Comparison of ENCODE assay signal across 13 cellular contexts in the genomic region with DNA sequence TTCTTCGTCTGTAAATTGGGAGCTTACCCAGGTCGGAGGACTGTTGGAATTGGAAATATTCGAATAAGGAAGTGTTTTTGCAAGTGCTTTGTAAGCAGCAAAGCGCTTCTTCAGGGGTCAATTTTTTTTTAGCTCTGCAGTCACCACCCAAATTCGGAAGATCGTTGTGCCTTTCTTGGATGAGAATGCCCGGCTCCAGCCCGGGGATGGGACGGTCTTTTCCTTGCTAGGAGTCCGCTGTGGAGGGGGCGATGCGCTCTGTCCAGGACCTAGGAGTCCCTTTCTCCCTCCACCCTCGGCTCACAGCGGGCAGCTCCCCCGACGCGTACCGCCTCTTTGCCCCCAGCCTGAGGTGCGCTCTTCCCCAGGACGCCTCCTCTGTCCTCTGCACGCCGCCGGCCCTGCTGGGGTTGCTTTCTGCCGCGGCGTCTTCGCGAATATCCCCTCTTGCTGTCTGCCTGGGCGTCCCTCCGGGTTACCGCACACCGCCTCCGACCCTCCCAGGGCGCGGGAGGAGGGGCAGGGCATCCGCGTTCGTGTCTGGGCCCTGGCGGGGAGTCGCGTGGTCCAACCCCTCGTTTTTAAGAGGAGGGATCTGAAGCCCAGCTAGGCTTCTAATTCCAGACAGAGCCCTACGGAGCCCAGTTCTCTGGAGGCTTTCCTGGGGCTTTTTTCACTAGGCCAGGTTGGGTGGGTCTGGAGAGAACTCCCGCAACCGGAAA.
DNase-seq lines count a peak whose midpoint lies in the region; ATAC-seq, FAIRE-seq and TF ChIP-seq lines count a peak whose summit lies in the region.
"Had no signal": no experiment of that assay in that cellular context is flagged by ENCODE, and none has a peak within 500 bp of the region (broad histone marks: within the 10 kb centered on the region; RNA-seq: fewer than 3 reads in every experiment).

No MANE protein-coding gene starts in this region.

- H3K4me2 ChIP-seq in HepG2 (ENCODE audit: low read depth, low read length), result peak overlapping the region; percentile 54

- H3K36me3 ChIP-seq in left ventricle myocardium inferior, result no peaks in the 10 kb centered on the region
- H3K36me3 ChIP-seq in HepG2 (replicated peaks in 1 of 2; ENCODE audit: control insufficient read depth in 1 of 2, insufficient read depth in 2 of 2, low read length in 2 of 2), result no peaks in the 10 kb centered on the region
- H3K36me3 ChIP-seq in thoracic aorta, result no peaks in the 10 kb centered on the region

- ATAC-seq in left cardiac atrium, result no peak
- peak; percentile 7; the same call in 2 of the 3 replicates for ATAC-seq in HepG2
- ATAC-seq in thoracic aorta (ENCODE audit: insufficient number of reproducible peaks, low FRiP score, low read depth), result no peak
- no peak for ATAC-seq in GM21447 (IDR thresholded peaks at IDR 0.05; ENCODE audit: unreplicated experiment)
- ATAC-seq in HG02678 (IDR thresholded peaks at IDR 0.05; ENCODE audit: unreplicated experiment), result no peak
- no peak for ATAC-seq in GM18511 (IDR thresholded peaks at IDR 0.05; ENCODE audit: unreplicated experiment)

- no peak for FAIRE-seq in HepG2 (lab: Jason Lieb, UNC)

- H3K27ac ChIP-seq in left ventricle myocardium inferior (replicated peaks) (no peak overlapping the region), HepG2 (ENCODE audit: extremely low read length, insufficient read depth, low read length) (no peak overlapping the region), thoracic aorta (no peak overlapping the region)
- H3K27ac ChIP-seq: HL-60 had no signal

- DNase-seq in left ventricle myocardium inferior (no peak), left cardiac atrium (no peak), HepG2 (ENCODE audit: low spot score) (no peak), thoracic aorta (ENCODE audit: low spot score) (no peak)
- DNase-seq in activated T-cell treated with anti-CD3 and anti-CD28 coated beads, Interleukin-2, amount 50 U/mL, for 48 hours, result peak; percentile 24 to 38
- DNase-seq: amygdala, Caco-2, NCI-H510A, occipital lobe had no signal

- CTCF ChIA-PET in HepG2 (lab: Yijun Ruan, JAX; ENCODE audit: low intra/inter-chr PET ratio, low total read pairs), result no interaction called here

- TF ChIP-seq RAD21 in HepG2 (CRISPR knock-in tag; IDR thresholded peaks at IDR 0.05), result no peak

- in situ Hi-C loops in HepG2 (cut with HindIII; ENCODE audit: extremely low pct_ligation_motif_present, low pct_unique_long_range_greater_than_20kb), result no loop called here

- 8% methylated on average over 31 of the region's 45 CpGs for WGBS in HepG2 (ENCODE audit: low lambda C conversion rate)

- H3K27me3 ChIP-seq in left ventricle myocardium inferior (ENCODE audit: low read depth), result peaks cover 98% of the 10 kb centered on the region
- H3K27me3 ChIP-seq in HepG2 (ENCODE audit: control insufficient read depth in 1 of 2, insufficient read depth in 2 of 2, low read length in 2 of 2), result peaks cover 17 to 76% of the 10 kb centered on the region in 2 experiments
- peaks cover 49% of the 10 kb centered on the region for H3K27me3 ChIP-seq in thoracic aorta (replicated peaks; ENCODE audit: insufficient read depth)

- H3K4me3 ChIP-seq in left ventricle myocardium inferior (peak overlapping the region; percentile 36), HepG2 (replicated peaks in 1 of 3; ENCODE audit: insufficient read depth in 1 of 3, low read depth in 2 of 3, low read length in 3 of 3) (peak overlapping the region in 1 of 3 experiments; percentile 58; a peak in 1 of 6 replicates), thoracic aorta (peak overlapping the region; percentile 25)

- H3K9me3 ChIP-seq in left ventricle myocardium inferior (replicated peaks) (no peaks in the 10 kb centered on the region), HepG2 (ENCODE audit: low read length) (no peaks in the 10 kb centered on the region), thoracic aorta (no peaks in the 10 kb centered on the region)
- H3K9me3 ChIP-seq: Caco-2 had no signal

- H2AFZ ChIP-seq in HepG2 (ENCODE audit: low read length), result no peak overlapping the region

- BruUV-seq in HepG2 (replicated peaks; lab: Mats Ljungman, UMichigan), result no TSS peak

- no peak overlapping the region for H3K9ac ChIP-seq in HepG2 (ENCODE audit: insufficient read depth, low read depth, low read length)

- no peak for TF ChIP-seq POLR2A in HepG2 (IDR thresholded peaks at IDR 0.05; ENCODE audit: insufficient read depth in 1 of 2, low read depth in 2 of 2, low read length in 2 of 2)

- H3K79me2 ChIP-seq in HepG2 (ENCODE audit: insufficient read depth, low read length), result no peaks in the 10 kb centered on the region

- peaks cover 8% of the 10 kb centered on the region; the same call in 1 of the 2 replicates for H4K20me1 ChIP-seq in HepG2 (ENCODE audit: insufficient read depth, low read length)

- intact Hi-C loops in left ventricle myocardium inferior (cut with micrococcal nuclease), result no loop called here
- intact Hi-C loops in left cardiac atrium (cut with DNase I), result no loop called here
- intact Hi-C loops in HepG2 (cut with micrococcal nuclease; ENCODE audit: unreplicated experiment), result no loop called here

- POLR2A ChIA-PET in HepG2 (lab: Yijun Ruan, JAX), result no interaction called here

- no peak for TF ChIP-seq CTCF in left ventricle myocardium inferior (IDR thresholded peaks at IDR 0.05; ENCODE audit: borderline replicate concordance)
- TF ChIP-seq CTCF in HepG2 (CRISPR knock-in tag; IDR thresholded peaks at IDR 0.05), result no peak
- TF ChIP-seq CTCF in thoracic aorta (IDR thresholded peaks at IDR 0.05), result no peak

- H3K4me1 ChIP-seq in left ventricle myocardium inferior, result peaks cover 51% of the 10 kb centered on the region
- peaks cover 24% of the 10 kb centered on the region for H3K4me1 ChIP-seq in HepG2 (ENCODE audit: insufficient read depth, low read length)
- peaks cover 21 to 43% of the 10 kb centered on the region in 2 donors for H3K4me1 ChIP-seq in thoracic aorta (ENCODE audit: control insufficient read depth in 1 of 2, low read depth in 2 of 2)

- TF ChIP-seq EP300 in HepG2 (IDR thresholded peaks at IDR 0.05; ENCODE audit: low read depth in 2 of 2, low read length in 2 of 2) (no peak), HepG2 (CRISPR knock-in tag; IDR thresholded peaks at IDR 0.05; ENCODE audit: borderline replicate concordance) (no peak)

TF ChIP-seq in HepG2, 621 proteins besides CTCF, POLR2A, EP300 and RAD21:
- no peak for TF ChIP-seq ZNF3 (CRISPR knock-in tag; IDR thresholded peaks at IDR 0.05)
- peak; percentile 44 for TF ChIP-seq HNRNPLL (IDR thresholded peaks at IDR 0.05; ENCODE audit: low read depth, low read length, poor library complexity, severe bottlenecking)
- TF ChIP-seq, protein P1, sequence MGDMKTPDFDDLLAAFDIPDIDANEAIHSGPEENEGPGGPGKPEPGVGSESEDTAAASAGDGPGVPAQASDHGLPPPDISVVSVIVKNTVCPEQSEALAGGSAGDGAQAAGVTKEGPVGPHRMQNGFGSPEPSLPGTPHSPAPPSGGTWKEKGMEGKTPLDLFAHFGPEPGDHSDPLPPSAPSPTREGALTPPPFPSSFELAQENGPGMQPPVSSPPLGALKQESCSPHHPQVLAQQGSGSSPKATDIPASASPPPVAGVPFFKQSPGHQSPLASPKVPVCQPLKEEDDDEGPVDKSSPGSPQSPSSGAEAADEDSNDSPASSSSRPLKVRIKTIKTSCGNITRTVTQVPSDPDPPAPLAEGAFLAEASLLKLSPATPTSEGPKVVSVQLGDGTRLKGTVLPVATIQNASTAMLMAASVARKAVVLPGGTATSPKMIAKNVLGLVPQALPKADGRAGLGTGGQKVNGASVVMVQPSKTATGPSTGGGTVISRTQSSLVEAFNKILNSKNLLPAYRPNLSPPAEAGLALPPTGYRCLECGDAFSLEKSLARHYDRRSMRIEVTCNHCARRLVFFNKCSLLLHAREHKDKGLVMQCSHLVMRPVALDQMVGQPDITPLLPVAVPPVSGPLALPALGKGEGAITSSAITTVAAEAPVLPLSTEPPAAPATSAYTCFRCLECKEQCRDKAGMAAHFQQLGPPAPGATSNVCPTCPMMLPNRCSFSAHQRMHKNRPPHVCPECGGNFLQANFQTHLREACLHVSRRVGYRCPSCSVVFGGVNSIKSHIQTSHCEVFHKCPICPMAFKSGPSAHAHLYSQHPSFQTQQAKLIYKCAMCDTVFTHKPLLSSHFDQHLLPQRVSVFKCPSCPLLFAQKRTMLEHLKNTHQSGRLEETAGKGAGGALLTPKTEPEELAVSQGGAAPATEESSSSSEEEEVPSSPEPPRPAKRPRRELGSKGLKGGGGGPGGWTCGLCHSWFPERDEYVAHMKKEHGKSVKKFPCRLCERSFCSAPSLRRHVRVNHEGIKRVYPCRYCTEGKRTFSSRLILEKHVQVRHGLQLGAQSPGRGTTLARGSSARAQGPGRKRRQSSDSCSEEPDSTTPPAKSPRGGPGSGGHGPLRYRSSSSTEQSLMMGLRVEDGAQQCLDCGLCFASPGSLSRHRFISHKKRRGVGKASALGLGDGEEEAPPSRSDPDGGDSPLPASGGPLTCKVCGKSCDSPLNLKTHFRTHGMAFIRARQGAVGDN (CRISPR knock-in tag; IDR thresholded peaks at IDR 0.05), result peak; percentile 13; the same call in 1 of the 2 replicates
- TF ChIP-seq ZNF629 (CRISPR knock-in tag; conservative IDR thresholded peaks at IDR 0.05), result peak; percentile 55; the same call in 1 of the 2 replicates
- TF ChIP-seq CBX2 (IDR thresholded peaks at IDR 0.05; ENCODE audit: low read depth, low read length), result peak; percentile 66; the same call in 1 of the 2 replicates
- TF ChIP-seq CBX2 (CRISPR knock-in tag; IDR thresholded peaks at IDR 0.05; ENCODE audit: low read depth), result no peak
- peak; percentile 94 for TF ChIP-seq EZH2 (conservative IDR thresholded peaks at IDR 0.05; ENCODE audit: low read depth, low read length)
- no peak for TF ChIP-seq ZBTB38 (CRISPR knock-in tag; IDR thresholded peaks at IDR 0.05)
- TF ChIP-seq KLF16 (CRISPR knock-in tag; IDR thresholded peaks at IDR 0.05), result no peak

Comparison
In these comparisons a context has a peak if more than half of its experiments do, and no peak if none do; other contexts are left out.
1. DNase-seq: peak in activated T-cell treated with anti-CD3 and anti-CD28 coated beads, Interleukin-2, amount 50 U/mL, for 48 hours (2 of 2); none in left ventricle myocardium inferior (single experiment), left cardiac atrium (single experiment), HepG2 (single experiment) and thoracic aorta (single experiment).